ENCODE assay signal across 1 cellular context in the genomic region with DNA sequence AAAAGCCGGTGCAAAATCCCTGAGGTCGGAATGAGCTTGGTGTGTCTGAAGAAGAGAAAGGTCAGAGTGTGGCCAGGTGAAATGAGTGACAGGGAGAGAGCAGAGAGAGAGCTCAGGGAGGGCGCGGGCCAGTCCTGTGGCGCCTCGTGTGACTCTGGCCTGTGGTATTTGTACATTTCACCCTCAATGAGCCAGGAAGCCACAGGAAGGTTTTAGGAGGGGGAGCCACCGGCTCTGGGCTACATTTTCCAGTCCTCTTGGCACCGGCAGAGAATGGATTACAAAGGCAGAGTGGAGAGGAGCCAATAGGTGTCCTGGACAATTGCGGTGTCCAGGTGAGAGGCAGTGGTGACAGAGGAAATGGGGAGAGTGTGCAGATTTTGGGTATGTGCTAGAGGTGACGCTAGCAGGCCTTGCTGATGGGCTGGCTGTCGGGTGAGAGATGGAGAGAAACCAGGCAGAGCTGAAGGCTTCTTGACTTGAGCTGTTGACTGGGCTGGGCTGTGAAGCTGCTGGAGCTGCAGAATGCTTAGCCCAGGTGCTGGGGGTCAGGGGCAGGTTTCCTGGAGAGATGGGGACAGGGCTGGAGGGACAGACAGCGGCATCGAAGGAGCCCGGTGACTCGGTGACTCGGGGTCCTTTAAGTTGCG.
TF ChIP-seq lines count a peak whose summit lies in the region.

No MANE protein-coding gene starts in this region.

TF ChIP-seq in IMR-90, 13 proteins besides CTCF, POLR2A, EP300 and RAD21 (continued from another document):
- TF ChIP-seq, protein P1, sequence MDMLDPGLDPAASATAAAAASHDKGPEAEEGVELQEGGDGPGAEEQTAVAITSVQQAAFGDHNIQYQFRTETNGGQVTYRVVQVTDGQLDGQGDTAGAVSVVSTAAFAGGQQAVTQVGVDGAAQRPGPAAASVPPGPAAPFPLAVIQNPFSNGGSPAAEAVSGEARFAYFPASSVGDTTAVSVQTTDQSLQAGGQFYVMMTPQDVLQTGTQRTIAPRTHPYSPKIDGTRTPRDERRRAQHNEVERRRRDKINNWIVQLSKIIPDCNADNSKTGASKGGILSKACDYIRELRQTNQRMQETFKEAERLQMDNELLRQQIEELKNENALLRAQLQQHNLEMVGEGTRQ (IDR thresholded peaks at IDR 0.05; ENCODE audit: low read depth, low read length): no peak
- TF ChIP-seq MAFK (IDR thresholded peaks at IDR 0.05; ENCODE audit: low read depth, low read length) (no peak), NFE2L2 (IDR thresholded peaks at IDR 0.05; ENCODE audit: low read depth, low read length) (no peak), MXI1 (IDR thresholded peaks at IDR 0.05; ENCODE audit: borderline replicate concordance, low read depth, low read length) (no peak), FOS (IDR thresholded peaks at IDR 0.05; ENCODE audit: low read depth, low read length) (0 out of 2 replicates have a peak, but pooled peaks have one; percentile 32), CHD1 (IDR thresholded peaks at IDR 0.05; ENCODE audit: low read depth, low read length) (no peak), CEBPB (IDR thresholded peaks at IDR 0.05; ENCODE audit: low read depth, low read length) (no peak)
